ENCODE assay signal across 16 cellular contexts in the genomic region with DNA sequence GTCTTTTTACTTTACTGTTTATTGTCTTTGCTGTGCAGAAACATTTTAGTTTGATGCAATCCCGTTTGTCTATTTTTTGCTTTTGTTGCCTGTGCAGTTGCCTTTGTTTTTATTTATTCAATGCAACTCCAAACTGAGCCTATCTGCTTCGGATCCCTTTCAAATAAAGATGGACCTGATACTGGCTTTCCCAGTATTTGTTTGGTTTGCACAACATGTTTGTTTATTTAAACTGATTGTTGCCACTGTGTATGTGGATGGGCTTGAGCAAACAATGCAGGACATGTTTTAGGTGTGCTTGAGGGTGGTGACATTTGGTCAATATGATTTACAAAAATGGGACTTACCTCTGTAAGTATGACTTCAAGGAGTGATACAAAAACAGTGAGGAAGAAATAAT. TPM values are rescaled to one million over a fixed set of nuclear protein-coding genes. Genes with fewer than 3 reads are reported as not detected.
DNase-seq lines count a peak whose midpoint lies in the region; ATAC-seq and TF ChIP-seq lines count a peak whose summit lies in the region.
"Had no signal": no experiment of that assay in that cellular context is flagged by ENCODE, and none has a peak within 500 bp of the region (broad histone marks: within the 10 kb centered on the region; RNA-seq: fewer than 3 reads in every experiment).

No MANE protein-coding gene starts in this region.

- H3K4me1 ChIP-seq in right lobe of liver = peaks cover 0 to 5% (median 2%) of the 10 kb centered on the region in 4 donors
- H3K4me1 ChIP-seq: BLaER1 treated with 17β-estradiol and CSF1 and Interleukin-3, amounts not matched to agents 10 nM and 100 nM had no signal

- no peak for TF ChIP-seq POLR2A in right lobe of liver (IDR thresholded peaks at IDR 0.05)

- intact Hi-C loops in right lobe of liver (cut with DNase I) = loop anchor here in 1 of 2 donors (10.0 kb wide), 1 partner anchor 344 kb away; the partner anchor contains the start of gene TPH2

- no peaks in the 10 kb centered on the region for H3K36me3 ChIP-seq in right lobe of liver
- H3K36me3 ChIP-seq: BLaER1 treated with 17β-estradiol and CSF1 and Interleukin-3, amounts not matched to agents 10 nM and 100 nM; HAP-1 had no signal

- H3K9me3 ChIP-seq in right lobe of liver = no peaks in the 10 kb centered on the region
- H3K9me3 ChIP-seq: HAP-1 had no signal

- DNase-seq in DMS53 (lab: John Stamatoyannopoulos, UW) (peak; percentile 47), LNCaP clone FGC (ENCODE audit: low read depth) (peak; percentile 95), right lobe of liver (no peak), hypothalamus (lab: John Stamatoyannopoulos, UW) (no peak), DMS79 (lab: John Stamatoyannopoulos, UW) (no peak), NAMALWA (ENCODE audit: low spot score) (no peak)
- DNase-seq: CD8-positive, alpha-beta memory T cell; COR-L47; DMS153; GM23248; KBM-7 had no signal

- H3K4me3 ChIP-seq in LNCaP clone FGC (ENCODE audit: low read depth, low read length) (no peak overlapping the region), right lobe of liver (no peak overlapping the region)
- H3K4me3 ChIP-seq: BLaER1 treated with 17β-estradiol and CSF1 and Interleukin-3, amounts not matched to agents 10 nM and 100 nM; GM23248; HAP-1 had no signal

- TF ChIP-seq CTCF in 22Rv1 (IDR thresholded peaks at IDR 0.05) (no peak), LNCaP clone FGC (IDR thresholded peaks at IDR 0.05; ENCODE audit: control insufficient read depth, extremely low read depth, insufficient read depth) (no peak), right lobe of liver (IDR thresholded peaks at IDR 0.05) (no peak)

- ATAC-seq in right lobe of liver = peak; percentile 11 to 80 (median 52)

- WGBS in right lobe of liver (ENCODE audit: insufficient coverage, low coverage, low lambda C conversion rate, missing lambda C conversion rate) = 15% methylated on average over 2 of the region's 2 CpGs

- H3K27me3 ChIP-seq in right lobe of liver = no peaks in the 10 kb centered on the region

- peak overlapping the region; percentile 28 for H3K27ac ChIP-seq in 22Rv1
- no peak overlapping the region for H3K27ac ChIP-seq in right lobe of liver
- H3K27ac ChIP-seq: BLaER1 treated with 17β-estradiol and CSF1 and Interleukin-3, amounts not matched to agents 10 nM and 100 nM; GM23248; HL-60 had no signal

RNA-seq across cellular contexts. Expression of gene TRHDE, which starts 6.7 kb away (rescaled TPM):
- total RNA-seq in right lobe of liver = 1 to 10 TPM in 2 of 6 experiments, under 1 TPM in 4; 0.10 to 4.3 (median 0.90) TPM
- total RNA-seq: B cell; CD8-positive, alpha-beta memory T cell had no signal

Comparison
In these comparisons a context has a peak if more than half of its experiments do, and no peak if none do; other contexts are left out.
1. DNase-seq: peak in DMS53 (single experiment) and LNCaP clone FGC (single experiment); none in right lobe of liver (0 of 3), hypothalamus (0 of 51), DMS79 (single experiment) and NAMALWA (single experiment).